In the genomic region with DNA sequence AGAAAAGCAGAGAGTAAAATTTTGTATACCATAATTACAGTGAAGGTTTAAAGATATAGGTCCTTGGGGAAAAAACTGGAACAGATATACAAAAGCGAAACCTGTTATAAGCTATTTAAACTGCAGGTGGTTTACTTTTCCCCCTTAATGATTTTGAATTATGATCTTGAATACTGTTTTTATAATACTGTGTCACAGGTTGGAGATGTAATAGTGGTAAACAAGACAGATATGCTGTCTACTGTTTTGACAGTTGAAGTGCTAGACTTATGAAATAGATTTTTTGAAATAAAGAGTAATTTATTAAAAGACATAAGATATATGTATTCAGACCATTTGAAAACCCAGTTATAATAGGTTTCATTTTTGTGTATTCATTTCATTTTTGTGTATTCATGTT, we compare ENCODE assay signal across 1 cellular context.
TF ChIP-seq lines count a peak whose summit lies in the region.

No MANE protein-coding gene starts in this region.

TF ChIP-seq in WTC11, 78 proteins besides CTCF, POLR2A, EP300 and RAD21 (continued from another document):
- no peak for TF ChIP-seq GRHL2 (CRISPR knock-in tag; IDR thresholded peaks at IDR 0.05; ENCODE audit: insufficient replicate concordance, severe bottlenecking)
- TF ChIP-seq, protein P1, sequence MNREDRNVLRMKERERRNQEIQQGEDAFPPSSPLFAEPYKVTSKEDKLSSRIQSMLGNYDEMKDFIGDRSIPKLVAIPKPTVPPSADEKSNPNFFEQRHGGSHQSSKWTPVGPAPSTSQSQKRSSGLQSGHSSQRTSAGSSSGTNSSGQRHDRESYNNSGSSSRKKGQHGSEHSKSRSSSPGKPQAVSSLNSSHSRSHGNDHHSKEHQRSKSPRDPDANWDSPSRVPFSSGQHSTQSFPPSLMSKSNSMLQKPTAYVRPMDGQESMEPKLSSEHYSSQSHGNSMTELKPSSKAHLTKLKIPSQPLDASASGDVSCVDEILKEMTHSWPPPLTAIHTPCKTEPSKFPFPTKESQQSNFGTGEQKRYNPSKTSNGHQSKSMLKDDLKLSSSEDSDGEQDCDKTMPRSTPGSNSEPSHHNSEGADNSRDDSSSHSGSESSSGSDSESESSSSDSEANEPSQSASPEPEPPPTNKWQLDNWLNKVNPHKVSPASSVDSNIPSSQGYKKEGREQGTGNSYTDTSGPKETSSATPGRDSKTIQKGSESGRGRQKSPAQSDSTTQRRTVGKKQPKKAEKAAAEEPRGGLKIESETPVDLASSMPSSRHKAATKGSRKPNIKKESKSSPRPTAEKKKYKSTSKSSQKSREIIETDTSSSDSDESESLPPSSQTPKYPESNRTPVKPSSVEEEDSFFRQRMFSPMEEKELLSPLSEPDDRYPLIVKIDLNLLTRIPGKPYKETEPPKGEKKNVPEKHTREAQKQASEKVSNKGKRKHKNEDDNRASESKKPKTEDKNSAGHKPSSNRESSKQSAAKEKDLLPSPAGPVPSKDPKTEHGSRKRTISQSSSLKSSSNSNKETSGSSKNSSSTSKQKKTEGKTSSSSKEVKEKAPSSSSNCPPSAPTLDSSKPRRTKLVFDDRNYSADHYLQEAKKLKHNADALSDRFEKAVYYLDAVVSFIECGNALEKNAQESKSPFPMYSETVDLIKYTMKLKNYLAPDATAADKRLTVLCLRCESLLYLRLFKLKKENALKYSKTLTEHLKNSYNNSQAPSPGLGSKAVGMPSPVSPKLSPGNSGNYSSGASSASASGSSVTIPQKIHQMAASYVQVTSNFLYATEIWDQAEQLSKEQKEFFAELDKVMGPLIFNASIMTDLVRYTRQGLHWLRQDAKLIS (CRISPR knock-in tag; IDR thresholded peaks at IDR 0.05; ENCODE audit: borderline replicate concordance), result no peak
- TF ChIP-seq, protein P2, sequence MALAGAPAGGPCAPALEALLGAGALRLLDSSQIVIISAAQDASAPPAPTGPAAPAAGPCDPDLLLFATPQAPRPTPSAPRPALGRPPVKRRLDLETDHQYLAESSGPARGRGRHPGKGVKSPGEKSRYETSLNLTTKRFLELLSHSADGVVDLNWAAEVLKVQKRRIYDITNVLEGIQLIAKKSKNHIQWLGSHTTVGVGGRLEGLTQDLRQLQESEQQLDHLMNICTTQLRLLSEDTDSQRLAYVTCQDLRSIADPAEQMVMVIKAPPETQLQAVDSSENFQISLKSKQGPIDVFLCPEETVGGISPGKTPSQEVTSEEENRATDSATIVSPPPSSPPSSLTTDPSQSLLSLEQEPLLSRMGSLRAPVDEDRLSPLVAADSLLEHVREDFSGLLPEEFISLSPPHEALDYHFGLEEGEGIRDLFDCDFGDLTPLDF (CRISPR knock-in tag; IDR thresholded peaks at IDR 0.05), result no peak
- TF ChIP-seq, protein P3, sequence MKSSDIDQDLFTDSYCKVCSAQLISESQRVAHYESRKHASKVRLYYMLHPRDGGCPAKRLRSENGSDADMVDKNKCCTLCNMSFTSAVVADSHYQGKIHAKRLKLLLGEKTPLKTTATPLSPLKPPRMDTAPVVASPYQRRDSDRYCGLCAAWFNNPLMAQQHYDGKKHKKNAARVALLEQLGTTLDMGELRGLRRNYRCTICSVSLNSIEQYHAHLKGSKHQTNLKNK (CRISPR knock-in tag; IDR thresholded peaks at IDR 0.05), result no peak
- no peak for TF ChIP-seq SMAD4 (CRISPR knock-in tag; IDR thresholded peaks at IDR 0.05)
- no peak for TF ChIP-seq ZNF281 (CRISPR knock-in tag; IDR thresholded peaks at IDR 0.05)
- no peak for TF ChIP-seq USF1 (CRISPR knock-in tag; IDR thresholded peaks at IDR 0.05)
